ENCODE assay signal across 28 cellular contexts in the genomic region with DNA sequence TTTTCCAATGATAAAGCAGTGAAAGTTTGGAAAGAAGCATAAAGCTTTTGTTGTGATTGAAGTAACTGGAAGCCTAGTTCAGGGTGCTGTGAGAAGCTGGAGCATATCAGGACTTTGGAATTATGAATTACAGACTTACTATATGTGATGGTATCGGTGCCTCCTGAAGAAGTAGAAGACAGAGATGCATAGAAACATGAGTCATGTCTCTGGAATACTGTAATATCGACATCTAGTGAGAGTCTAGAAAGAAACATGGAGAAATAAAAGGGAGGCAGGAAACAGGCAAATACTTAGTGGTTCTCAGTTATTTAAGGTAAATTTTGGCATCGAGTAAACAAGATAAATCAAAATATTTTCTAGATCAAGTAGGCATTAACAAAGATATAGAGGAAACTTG.
DNase-seq lines count a peak whose midpoint lies in the region; ATAC-seq and TF ChIP-seq lines count a peak whose summit lies in the region.
"Had no signal": no experiment of that assay in that cellular context is flagged by ENCODE, and none has a peak within 500 bp of the region (broad histone marks: within the 10 kb centered on the region; RNA-seq: fewer than 3 reads in every experiment).

No MANE protein-coding gene starts in this region.

- peaks cover 12% of the 10 kb centered on the region for H3K36me3 Mint-ChIP-seq in endodermal cell (ENCODE audit: low read depth)
- H3K36me3 Mint-ChIP-seq: activated CD8-positive, alpha-beta memory T cell treated with anti-CD3 and anti-CD28 coated beads, Interleukin-2, amount 10 ng/mL, durations not matched to agents 7 days and 5 days; naive B cell had no signal

- dilution Hi-C loops in mammary epithelial cell (cut with HindIII; ENCODE audit: low sequenced_read_pairs): loop anchor here (25.0 kb wide), 1 partner anchor 176 kb away; a partner anchor contains a TSS

- DNase-seq in ELR (ENCODE audit: low read depth) (peak; percentile 50), SK-N-SH (no peak), mammary epithelial cell (peak; percentile 30), foreskin keratinocyte (no peak), thyroid gland (no peak), HuH-7 (ENCODE audit: low spot score) (no peak), endodermal cell (no peak)
- DNase-seq: activated B cell treated with CpG ODN at 0.5 μM for 24 hours; activated CD8-positive, alpha-beta memory T cell treated with anti-CD3 and anti-CD28 coated beads, Interleukin-2, amount 10 ng/mL, durations not matched to agents 7 days and 5 days; activated naive CD4-positive, alpha-beta T cell treated with Interleukin-2 at 50 U/mL for 16 hours; activated T-cell treated with anti-CD3 and anti-CD28 coated beads, Interleukin-2, amount 50 U/mL, for 72 hours; Caco-2; gastrocnemius medialis; Karpas-422; MV-4-11; naive B cell; NCI-H1436 treated with DMSO at 0.1 percent for 48 hours; NCI-H524; NK-92 treated with Interleukin-12 subunit alpha and Interleukin-12 subunit beta, amount 100 ng/mL, for 24 hours; SHP77; stimulated activated CD4-positive, alpha-beta T cell treated with anti-CD3 and anti-CD28 coated beads, Interleukin-15, amount 100 ng/mL, for 24 hours; stimulated activated naive CD4-positive, alpha-beta T cell treated with Interleukin-2 at 50 U/mL for 16 hours had no signal

- intact Hi-C loops in mammary epithelial cell (cut with micrococcal nuclease): no loop called here
- intact Hi-C loops in thyroid gland (cut with DNase I): loop anchor here (5.0 kb wide), 2 partner anchors 96 to 156 kb away; no protein-coding TSS in a partner anchor

- peaks cover 3 to 8% of the 10 kb centered on the region in 2 experiments for H3K36me3 ChIP-seq in SK-N-SH (replicated peaks in 1 of 2; ENCODE audit: control insufficient read depth in 1 of 2, insufficient read depth in 2 of 2, low read length in 1 of 2)
- no peaks in the 10 kb centered on the region for H3K36me3 ChIP-seq in mammary epithelial cell (ENCODE audit: insufficient read depth, low read length)
- H3K36me3 ChIP-seq in thyroid gland: no peaks in the 10 kb centered on the region
- H3K36me3 ChIP-seq in endodermal cell (ENCODE audit: control insufficient read depth, insufficient read depth, low read length): no peaks in the 10 kb centered on the region
- H3K36me3 ChIP-seq: gastrocnemius medialis had no signal

- H3K4me1 ChIP-seq in SK-N-SH (ENCODE audit: control insufficient read depth in 1 of 2, insufficient read depth in 2 of 2, low read depth in 1 of 2, low read length in 1 of 2): peaks cover 0 to 4% of the 10 kb centered on the region in 2 experiments; a peak in 2 of 4 replicates
- peaks cover 4% of the 10 kb centered on the region for H3K4me1 ChIP-seq in mammary epithelial cell (ENCODE audit: insufficient read depth, low read length)
- H3K4me1 ChIP-seq in foreskin keratinocyte: no peaks in the 10 kb centered on the region
- peaks cover 0 to 3% of the 10 kb centered on the region in 2 donors for H3K4me1 ChIP-seq in thyroid gland
- H3K4me1 ChIP-seq in endodermal cell (ENCODE audit: control insufficient read depth, insufficient read depth, low read length): peaks cover 13% of the 10 kb centered on the region
- H3K4me1 ChIP-seq: gastrocnemius medialis had no signal

- BruUV-seq in mammary epithelial cell (replicated peaks; lab: Mats Ljungman, UMichigan): no TSS peak

- H3K9me3 ChIP-seq in SK-N-SH (no peaks in the 10 kb centered on the region), mammary epithelial cell (replicated peaks; ENCODE audit: insufficient read depth, low read length) (no peaks in the 10 kb centered on the region), thyroid gland (no peaks in the 10 kb centered on the region), endodermal cell (ENCODE audit: control insufficient read depth, low read length) (no peaks in the 10 kb centered on the region)
- H3K9me3 ChIP-seq: Caco-2, gastrocnemius medialis had no signal

- H3K27ac ChIP-seq in SK-N-SH (ENCODE audit: low read depth in 2 of 2, low read length in 1 of 2) (0 out of 4 replicates have a peak overlapping the region, but pooled peaks of 1 of the 2 experiments have one; percentile 9), mammary epithelial cell (ENCODE audit: insufficient read depth, low read depth, low read length) (no peak overlapping the region), foreskin keratinocyte (no peak overlapping the region), thyroid gland (no peak overlapping the region), endodermal cell (ENCODE audit: low read depth, low read length) (no peak overlapping the region)
- H3K27ac ChIP-seq: C4-2B, gastrocnemius medialis, hepatocyte had no signal

- H3K79me2 ChIP-seq in SK-N-SH (ENCODE audit: insufficient read depth) (peaks cover 11% of the 10 kb centered on the region), mammary epithelial cell (ENCODE audit: insufficient read depth, low read length) (no peaks in the 10 kb centered on the region)
- H3K79me2 ChIP-seq: hepatocyte had no signal

- no peak for TF ChIP-seq POLR2A in thyroid gland (IDR thresholded peaks at IDR 0.05)

- no peaks in the 10 kb centered on the region for H3K27me3 Mint-ChIP-seq in endodermal cell (ENCODE audit: insufficient read depth)
- H3K27me3 Mint-ChIP-seq: activated B cell treated with CpG ODN at 0.5 μM for 24 hours; activated CD8-positive, alpha-beta memory T cell treated with anti-CD3 and anti-CD28 coated beads, Interleukin-2, amount 10 ng/mL, durations not matched to agents 7 days and 5 days; central memory CD8-positive, alpha-beta T cell; naive B cell had no signal

- no peak for ATAC-seq in foreskin keratinocyte
- ATAC-seq in GM21515 (IDR thresholded peaks at IDR 0.05; ENCODE audit: unreplicated experiment): no peak
- ATAC-seq: activated CD8-positive, alpha-beta memory T cell treated with anti-CD3 and anti-CD28 coated beads, Interleukin-2, amount 10 ng/mL, durations not matched to agents 7 days and 5 days; activated T-cell treated with anti-CD3 and anti-CD28 coated beads, Interleukin-2, amount 50 U/mL, for 72 hours; gastrocnemius medialis; HCT116; left lobe of liver had no signal

- in situ Hi-C loops in mammary epithelial cell (cut with MboI; ENCODE audit: low sequenced_read_pairs in 2 of 2): loop anchor here in 1 of 2 donors (10.0 kb wide), 1 partner anchor 83 kb away; no protein-coding TSS in a partner anchor

- no peak overlapping the region for H2AFZ ChIP-seq in SK-N-SH (ENCODE audit: low read depth)
- no peak overlapping the region for H2AFZ ChIP-seq in mammary epithelial cell (ENCODE audit: low read depth, low read length)
- H2AFZ ChIP-seq: hepatocyte had no signal

- no peak overlapping the region for H3K27ac Mint-ChIP-seq in endodermal cell
- H3K27ac Mint-ChIP-seq: activated B cell treated with CpG ODN at 0.5 μM for 24 hours; activated CD8-positive, alpha-beta memory T cell treated with anti-CD3 and anti-CD28 coated beads, Interleukin-2, amount 10 ng/mL, durations not matched to agents 7 days and 5 days; activated T-cell treated with anti-CD3 and anti-CD28 coated beads, Interleukin-2, amount 50 U/mL, for 72 hours; naive B cell had no signal

- TF ChIP-seq CTCF in SK-N-SH (IDR thresholded peaks at IDR 0.05): peak; percentile 17; the same call in 1 of the 2 replicates
- peak in 1 of 2 donors; percentile 15 for TF ChIP-seq CTCF in mammary epithelial cell (conservative IDR thresholded peaks at IDR 0.05 in 1 of 2, IDR thresholded peaks at IDR 0.05 in 1 of 2; ENCODE audit: extremely low read depth in 1 of 2, insufficient read depth in 1 of 2, low read depth in 1 of 2, low read length in 2 of 2)
- TF ChIP-seq CTCF in foreskin keratinocyte (conservative IDR thresholded peaks at IDR 0.05): peak; percentile 26
- TF ChIP-seq CTCF in thyroid gland (IDR thresholded peaks at IDR 0.05): no peak
- TF ChIP-seq CTCF in endodermal cell (conservative IDR thresholded peaks at IDR 0.05): no peak

- no peak overlapping the region for H3K9ac ChIP-seq in SK-N-SH
- no peak overlapping the region for H3K9ac ChIP-seq in mammary epithelial cell (ENCODE audit: insufficient read depth, low read length)
- H3K9ac ChIP-seq in endodermal cell (ENCODE audit: extremely low read depth, low read length, poor library complexity, severe bottlenecking): no peak overlapping the region

- H3K27me3 ChIP-seq in SK-N-SH (ENCODE audit: insufficient read depth): no peaks in the 10 kb centered on the region
- H3K27me3 ChIP-seq in mammary epithelial cell (ENCODE audit: insufficient read depth, low read length): no peaks in the 10 kb centered on the region
- no peaks in the 10 kb centered on the region for H3K27me3 ChIP-seq in foreskin keratinocyte
- H3K27me3 ChIP-seq in thyroid gland: no peaks in the 10 kb centered on the region
- H3K27me3 ChIP-seq in endodermal cell (ENCODE audit: control insufficient read depth, insufficient read depth, low read length, poor library complexity, severe bottlenecking): no peaks in the 10 kb centered on the region
- H3K27me3 ChIP-seq: gastrocnemius medialis, hepatocyte had no signal

- H3K4me2 ChIP-seq in SK-N-SH (no peak overlapping the region), mammary epithelial cell (ENCODE audit: insufficient read depth, low read depth, low read length) (no peak overlapping the region)
- H3K4me2 ChIP-seq: hepatocyte had no signal

- H4K20me1 ChIP-seq in SK-N-SH (ENCODE audit: insufficient read depth): 0 out of 2 replicates have a peak, but pooled peaks cover 4% of the 10 kb centered on the region
- peaks cover 3% of the 10 kb centered on the region for H4K20me1 ChIP-seq in mammary epithelial cell (ENCODE audit: insufficient read depth, low read length)

- no peaks in the 10 kb centered on the region for H3K9me3 Mint-ChIP-seq in endodermal cell
- H3K9me3 Mint-ChIP-seq: activated B cell treated with CpG ODN at 0.5 μM for 24 hours; activated T-cell treated with anti-CD3 and anti-CD28 coated beads, Interleukin-2, amount 50 U/mL, for 72 hours; central memory CD8-positive, alpha-beta T cell; naive B cell had no signal

- H3K4me1 Mint-ChIP-seq in endodermal cell: peaks cover 39% of the 10 kb centered on the region
- H3K4me1 Mint-ChIP-seq: activated B cell treated with CpG ODN at 0.5 μM for 24 hours; central memory CD8-positive, alpha-beta T cell had no signal

- TF ChIP-seq RAD21 in SK-N-SH (IDR thresholded peaks at IDR 0.05; ENCODE audit: low read length): no peak

- H3F3A ChIP-seq in SK-N-SH (replicated peaks; ENCODE audit: insufficient read depth): peaks cover 8% of the 10 kb centered on the region

- 52% methylated on average over 3 of the region's 3 CpGs for WGBS in SK-N-SH (ENCODE audit: low lambda C conversion rate)
- 31% methylated on average over 3 of the region's 3 CpGs for WGBS in mammary epithelial cell (ENCODE audit: low coverage, missing lambda C conversion rate)
- 94 to 97% methylated on average over 3 of the region's 3 CpGs for WGBS in thyroid gland, 2 donors
- 89 to 97% methylated on average over 2 to 3 of the region's 3 CpGs for WGBS in endodermal cell (ENCODE audit: insufficient coverage in 1 of 2, insufficient read length in 1 of 2), 2 experiments

- CTCF ChIA-PET in SK-N-SH (lab: Yijun Ruan, JAX): interaction anchor here (0.6 to 1.7 kb wide), 7 partner anchors 10 to 319 kb away, joined by 3 to 8 read pairs (median 4); no protein-coding TSS in a partner anchor
- CTCF ChIA-PET in mammary epithelial cell (lab: Charles Lee; ENCODE audit: low non-redundant PET): no interaction called here

- H3K4me3 ChIP-seq in SK-N-SH (ENCODE audit: low read depth in 2 of 2, low read length in 1 of 2): no peak overlapping the region
- no peak overlapping the region for H3K4me3 ChIP-seq in mammary epithelial cell (replicated peaks in 1 of 3; ENCODE audit: insufficient read depth in 1 of 3, low read depth in 2 of 3, low read length in 3 of 3)
- no peak overlapping the region for H3K4me3 ChIP-seq in thyroid gland (replicated peaks in 1 of 3)
- H3K4me3 ChIP-seq in endodermal cell (ENCODE audit: low read length): no peak overlapping the region
- H3K4me3 ChIP-seq: gastrocnemius medialis, hepatocyte had no signal

- no peaks in the 10 kb centered on the region for H3K9me2 ChIP-seq in SK-N-SH

- TF ChIP-seq EP300 in SK-N-SH (IDR thresholded peaks at IDR 0.05; ENCODE audit: borderline replicate concordance in 1 of 2, low read depth in 1 of 2, low read length in 1 of 2): no peak

- POLR2A ChIA-PET in SK-N-SH (lab: Yijun Ruan, JAX): no interaction called here

- H3K4me3 Mint-ChIP-seq in endodermal cell: no peak overlapping the region
- H3K4me3 Mint-ChIP-seq: activated B cell treated with CpG ODN at 0.5 μM for 24 hours; activated CD8-positive, alpha-beta memory T cell treated with anti-CD3 and anti-CD28 coated beads, Interleukin-2, amount 10 ng/mL, durations not matched to agents 7 days and 5 days; activated T-cell treated with anti-CD3 and anti-CD28 coated beads, Interleukin-2, amount 50 U/mL, for 72 hours; central memory CD8-positive, alpha-beta T cell; naive B cell had no signal

Comparison
In these comparisons a context has a peak if more than half of its experiments do, and no peak if none do; other contexts are left out.
1. DNase-seq: peak in ELR (single experiment) and mammary epithelial cell (single experiment); none in SK-N-SH (single experiment), foreskin keratinocyte (0 of 2), thyroid gland (0 of 2), HuH-7 (single experiment) and endodermal cell (single experiment).
2. CTCF ChIP-seq: peak in SK-N-SH (single experiment) and foreskin keratinocyte (single experiment); none in thyroid gland (0 of 6) and endodermal cell (single experiment).